In the genomic region with DNA sequence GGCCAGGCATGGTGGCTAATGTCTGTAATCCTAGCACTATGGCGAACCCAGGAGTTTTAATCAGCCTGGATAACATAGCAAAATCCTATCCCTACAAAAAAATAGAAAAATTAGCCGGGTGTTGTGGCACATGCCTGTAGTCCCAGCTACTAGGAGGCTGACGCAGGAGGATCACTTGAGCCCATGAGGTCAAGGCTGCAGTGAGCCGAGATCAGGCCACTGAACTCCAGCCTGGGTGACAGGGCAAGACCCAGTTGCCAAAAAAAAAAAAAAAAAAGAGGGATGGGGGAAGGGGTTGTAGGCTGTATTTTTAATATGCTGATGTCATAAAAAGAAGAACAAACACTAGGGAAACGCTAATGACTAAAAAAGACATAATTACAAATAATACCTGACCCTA, we compare ENCODE assay signal across 27 cellular contexts.
"Had no signal": no experiment of that assay in that cellular context is flagged by ENCODE, and none has a peak within 500 bp of the region (broad histone marks: within the 10 kb centered on the region; RNA-seq: fewer than 3 reads in every experiment).

No MANE protein-coding gene starts in this region.

- ATAC-seq: activated CD8-positive, alpha-beta memory T cell treated with anti-CD3 and anti-CD28 coated beads, Interleukin-2, amount 10 ng/mL, durations not matched to agents 7 days and 5 days; activated naive CD8-positive, alpha-beta T cell treated with anti-CD3 and anti-CD28 coated beads, Interleukin-2, amount 50 U/mL, for 24 hours; K562; Panc1; Right ventricle myocardium inferior; T-cell had no signal

- H3K4me3 Mint-ChIP-seq: activated B cell treated with CpG ODN at 0.5 μM for 24 hours; activated CD4-positive, alpha-beta T cell treated with anti-CD3 and anti-CD28 coated beads, Interleukin-2, amount 10 ng/mL, durations not matched to agents 24 days and 14 days; activated CD8-positive, alpha-beta memory T cell treated with anti-CD3 and anti-CD28 coated beads, Interleukin-2, amount 10 ng/mL, durations not matched to agents 7 days and 5 days; activated naive CD8-positive, alpha-beta T cell treated with anti-CD3 and anti-CD28 coated beads, Interleukin-2, amount 50 U/mL, for 24 hours; brain had no signal

- DNase-seq: activated B cell treated with CpG ODN at 0.5 μM for 24 hours; activated CD4-positive, alpha-beta T cell treated with anti-CD3 and anti-CD28 coated beads for 1 hour; activated CD4-positive, alpha-beta T cell treated with anti-CD3 and anti-CD28 coated beads, Interleukin-2, amount 10 ng/mL, durations not matched to agents 24 days and 14 days; activated CD4-positive, alpha-beta T cell treated with anti-CD3 and anti-CD28 coated beads, Interleukin-2, amount 50 U/mL, for 48 hours; activated CD8-positive, alpha-beta memory T cell treated with anti-CD3 and anti-CD28 coated beads, Interleukin-2, amount 10 ng/mL, durations not matched to agents 7 days and 5 days; activated naive CD4-positive, alpha-beta T cell treated with anti-CD3 and anti-CD28 coated beads, Interleukin-2, amount 50 U/mL, for 16 hours; activated naive CD8-positive, alpha-beta T cell treated with anti-CD3 and anti-CD28 coated beads, Interleukin-2, amount 50 U/mL, for 24 hours; amygdala; Karpas-422; MM.1S; NCI-H1105; NCI-H1436; NCI-H1694 treated with DMSO at 0.1 percent for 48 hours; NCI-H2029 treated with DMSO at 0.1 percent for 48 hours; NCI-H510A treated with DMSO at 0.1 percent for 48 hours; NCI-H69; NK-92 treated with Interleukin-12 subunit alpha and Interleukin-12 subunit beta, amount 100 ng/mL, for 24 hours; OCI-M1; RPMI8226; T-cell; T-helper 2 cell; T1000 had no signal

- H3K4me3 ChIP-seq: K562, SK-N-MC had no signal

- H3K27me3 Mint-ChIP-seq: activated B cell treated with CpG ODN at 0.5 μM for 24 hours; activated CD4-positive, alpha-beta T cell treated with anti-CD3 and anti-CD28 coated beads, Interleukin-2, amount 10 ng/mL, durations not matched to agents 24 days and 14 days; activated CD8-positive, alpha-beta memory T cell treated with anti-CD3 and anti-CD28 coated beads, Interleukin-2, amount 10 ng/mL, durations not matched to agents 7 days and 5 days; activated naive CD8-positive, alpha-beta T cell treated with anti-CD3 and anti-CD28 coated beads, Interleukin-2, amount 50 U/mL, for 24 hours; brain; T-cell had no signal

- H3K27ac ChIP-seq: SK-N-MC had no signal

- H3K9me3 Mint-ChIP-seq: activated B cell treated with CpG ODN at 0.5 μM for 24 hours; activated CD4-positive, alpha-beta T cell treated with anti-CD3 and anti-CD28 coated beads, Interleukin-2, amount 10 ng/mL, durations not matched to agents 24 days and 14 days; activated naive CD8-positive, alpha-beta T cell treated with anti-CD3 and anti-CD28 coated beads, Interleukin-2, amount 50 U/mL, for 24 hours; brain; T-cell had no signal

- H3K27ac Mint-ChIP-seq: activated B cell treated with CpG ODN at 0.5 μM for 24 hours; activated CD4-positive, alpha-beta T cell treated with anti-CD3 and anti-CD28 coated beads, Interleukin-2, amount 10 ng/mL, durations not matched to agents 24 days and 14 days; activated CD8-positive, alpha-beta memory T cell treated with anti-CD3 and anti-CD28 coated beads, Interleukin-2, amount 10 ng/mL, durations not matched to agents 7 days and 5 days; activated naive CD8-positive, alpha-beta T cell treated with anti-CD3 and anti-CD28 coated beads, Interleukin-2, amount 50 U/mL, for 24 hours had no signal
